In genomic region chr2:19722486-19723420, GRCh38 we compare ENCODE assay signal across 22 cellular contexts.
DNase-seq lines count a peak whose midpoint lies in the region; ATAC-seq and TF ChIP-seq lines count a peak whose summit lies in the region.
"Had no signal": no experiment of that assay in that cellular context is flagged by ENCODE, and none has a peak within 500 bp of the region (broad histone marks: within the 10 kb centered on the region; RNA-seq: fewer than 3 reads in every experiment).

No MANE protein-coding gene starts in this region.

- no peak for ATAC-seq in GM21390 (IDR thresholded peaks at IDR 0.05; ENCODE audit: unreplicated experiment)
- ATAC-seq: A549; foreskin keratinocyte; naive thymus-derived CD4-positive, alpha-beta T cell had no signal

- H3K27me3 ChIP-seq in smooth muscle cell (ENCODE audit: low read depth): peaks cover 3% of the 10 kb centered on the region
- H3K27me3 ChIP-seq: colonic mucosa, foreskin keratinocyte had no signal

- H3K4me3 ChIP-seq in fibroblast of pulmonary artery (replicated peaks; ENCODE audit: low read depth, low read length): no peak overlapping the region
- H3K4me3 ChIP-seq in smooth muscle cell: no peak overlapping the region
- H3K4me3 ChIP-seq: A549, colonic mucosa, skin epidermis had no signal

- H4K20me1 ChIP-seq in smooth muscle cell (ENCODE audit: low read depth): no peaks in the 10 kb centered on the region

- no peaks in the 10 kb centered on the region for H3K79me2 ChIP-seq in smooth muscle cell (ENCODE audit: low read depth)

- 91% methylated on average over 10 of the region's 10 CpGs for WGBS in smooth muscle cell (ENCODE audit: low lambda C conversion rate)

- no peaks in the 10 kb centered on the region for H3K9me3 ChIP-seq in smooth muscle cell (replicated peaks; ENCODE audit: low read depth)
- H3K9me3 ChIP-seq: A549, colonic mucosa had no signal

- no peaks in the 10 kb centered on the region for H3K4me1 ChIP-seq in smooth muscle cell (ENCODE audit: low read depth)
- H3K4me1 ChIP-seq: A549, colonic mucosa, foreskin keratinocyte had no signal

- H2AFZ ChIP-seq in smooth muscle cell (ENCODE audit: low read depth): no peak overlapping the region

- H3K36me3 ChIP-seq in smooth muscle cell (ENCODE audit: low read depth): no peaks in the 10 kb centered on the region
- H3K36me3 ChIP-seq: colonic mucosa had no signal

- H3K27ac ChIP-seq in smooth muscle cell (ENCODE audit: low read depth): no peak overlapping the region
- H3K27ac ChIP-seq: A549, colonic mucosa, foreskin keratinocyte, HL-60 had no signal

- no peaks in the 10 kb centered on the region for H3F3A ChIP-seq in smooth muscle cell (ENCODE audit: low read depth)

- DNase-seq in DMS79 treated with DMSO at 0.1 percent for 48 hours (lab: John Stamatoyannopoulos, UW): peak; percentile 18
- DNase-seq in DMS79 (lab: John Stamatoyannopoulos, UW): no peak
- peak; percentile 11 for DNase-seq in NCI-H510A treated with DMSO at 0.1 percent for 48 hours (lab: John Stamatoyannopoulos, UW)
- peak; percentile 13 for DNase-seq in fibroblast of pulmonary artery (ENCODE audit: low read depth)
- DNase-seq in smooth muscle cell of the brain vasculature (ENCODE audit: low read depth, low spot score): peak; percentile 95
- DNase-seq in kidney tubule cell (ENCODE audit: low spot score): no peak
- DNase-seq in smooth muscle cell (lab: John Stamatoyannopoulos, UW; ENCODE audit: unreplicated experiment): no peak
- DNase-seq: activated T-cell treated with anti-CD3 and anti-CD28 coated beads for 4 hours; CD4-positive, CD25-positive, alpha-beta regulatory T cell; colonic mucosa; IMR-90; naive thymus-derived CD4-positive, alpha-beta T cell; NCI-H1694 treated with DMSO at 0.1 percent for 48 hours; NCI-H446 treated with DMSO at 0.1 percent for 48 hours; SHP77; stimulated activated CD4-positive, alpha-beta T cell treated with anti-CD3 and anti-CD28 coated beads, Interleukin-4, amount 100 ng/mL, for 24 hours; T-helper 1 cell had no signal

- no peak overlapping the region for H3K4me2 ChIP-seq in smooth muscle cell
- H3K4me2 ChIP-seq: A549 had no signal

- H3K9ac ChIP-seq in smooth muscle cell (ENCODE audit: low read depth): no peak overlapping the region

- no peak for TF ChIP-seq CTCF in fibroblast of pulmonary artery (IDR thresholded peaks at IDR 0.05; ENCODE audit: low read length, missing control alignments)
- TF ChIP-seq CTCF in smooth muscle cell (IDR thresholded peaks at IDR 0.05; ENCODE audit: borderline replicate concordance, insufficient read depth, poor library complexity, severe bottlenecking): no peak

Comparison
In these comparisons a context has a peak if more than half of its experiments do, and no peak if none do; other contexts are left out.
1. DNase-seq: peak in DMS79 treated with DMSO at 0.1 percent for 48 hours (single experiment), NCI-H510A treated with DMSO at 0.1 percent for 48 hours (single experiment), fibroblast of pulmonary artery (single experiment) and smooth muscle cell of the brain vasculature (single experiment); none in DMS79 (single experiment), kidney tubule cell (single experiment) and smooth muscle cell (single experiment).